Comparison of ENCODE assay signal across 8 cellular contexts in genomic region chr4:113958766-113959540, GRCh38. TPM values are rescaled to one million over a fixed set of nuclear protein-coding genes. Genes with fewer than 3 reads are reported as not detected.
DNase-seq lines count a peak whose midpoint lies in the region; ATAC-seq, FAIRE-seq and TF ChIP-seq lines count a peak whose summit lies in the region.

No MANE protein-coding gene starts in this region.

- H3K9me1 ChIP-seq in endothelial cell of umbilical vein (replicated peaks; ENCODE audit: control insufficient read depth, extremely low read depth, insufficient read depth, low read length): no peaks in the 10 kb centered on the region

- peak overlapping the region; percentile 95 for H3K9ac ChIP-seq in endothelial cell of umbilical vein (replicated peaks; ENCODE audit: extremely low read depth, insufficient read depth, low read length)
- no peak overlapping the region for H3K9ac ChIP-seq in rectal smooth muscle tissue (ENCODE audit: low read length)

- intact Hi-C loops in endothelial cell of umbilical vein (cut with micrococcal nuclease): loop anchor here (1.0 to 10.0 kb wide), 6 partner anchors 18 to 736 kb away; no protein-coding TSS in a partner anchor

- no peaks in the 10 kb centered on the region for H3K27me3 ChIP-seq in endothelial cell of umbilical vein (ENCODE audit: control insufficient read depth in 2 of 2, insufficient read depth in 2 of 2, low read length in 2 of 2)
- no peaks in the 10 kb centered on the region for H3K27me3 ChIP-seq in rectal smooth muscle tissue (ENCODE audit: control insufficient read depth, insufficient read depth, low read length)

- no peaks in the 10 kb centered on the region for H3K9me3 ChIP-seq in endothelial cell of umbilical vein (replicated peaks; ENCODE audit: control insufficient read depth, insufficient read depth, low read length)

- H3K4me1 ChIP-seq in endothelial cell of umbilical vein (ENCODE audit: control insufficient read depth, extremely low read depth, insufficient read depth, low read length) (peaks cover 69% of the 10 kb centered on the region), rectal smooth muscle tissue (ENCODE audit: control insufficient read depth, insufficient read depth, low read length) (peaks cover 15% of the 10 kb centered on the region)

- BruUV-seq in endothelial cell of umbilical vein (replicated peaks; lab: Mats Ljungman, UMichigan): TSS peak; percentile 88

- ATAC-seq in GM19351 (IDR thresholded peaks at IDR 0.05; ENCODE audit: unreplicated experiment) (peak; percentile 52), HG03039 (IDR thresholded peaks at IDR 0.05; ENCODE audit: unreplicated experiment) (no peak), HG03196 (IDR thresholded peaks at IDR 0.05; ENCODE audit: unreplicated experiment) (no peak)

- dilution Hi-C loops in endothelial cell of umbilical vein (cut with MboI; ENCODE audit: extremely low pct_ligation_motif_present, low sequenced_read_pairs): no loop called here

- peak; percentile 70 for TF ChIP-seq POLR2A in endothelial cell of umbilical vein (IDR thresholded peaks at IDR 0.05; ENCODE audit: low read depth, low read length)

- FAIRE-seq in endothelial cell of umbilical vein (lab: Jason Lieb, UNC): peak; percentile 70

- CTCF ChIA-PET in endothelial cell of umbilical vein (lab: Charles Lee): interaction anchor here (0.8 to 4.0 kb wide), 14 partner anchors 9 to 564 kb away, joined by 3 to 27 read pairs (median 7); partner anchors contain the start of gene ARSJ

- H3K4me3 ChIP-seq in endothelial cell of umbilical vein (replicated peaks in 1 of 3; ENCODE audit: insufficient read depth in 1 of 3, low read depth in 1 of 3, low read length in 3 of 3) (peak overlapping the region in 2 of 3 experiments; percentile 10 to 83), rectal smooth muscle tissue (ENCODE audit: low read length) (no peak overlapping the region)

- no peaks in the 10 kb centered on the region for H4K20me1 ChIP-seq in endothelial cell of umbilical vein (replicated peaks; ENCODE audit: control insufficient read depth, extremely low read depth, insufficient read depth, low read length)

- H3K4me2 ChIP-seq in endothelial cell of umbilical vein (ENCODE audit: insufficient read depth, low read length): peak overlapping the region; percentile 100

- H2AFZ ChIP-seq in endothelial cell of umbilical vein (ENCODE audit: low read depth, low read length): no peak overlapping the region

- TF ChIP-seq CTCF in endothelial cell of umbilical vein (IDR thresholded peaks at IDR 0.05; ENCODE audit: extremely low read depth in 1 of 2, insufficient read depth in 1 of 2, low read depth in 1 of 2, low read length in 2 of 2): no peak

- POLR2A ChIA-PET in endothelial cell of umbilical vein (lab: Charles Lee): interaction anchor here (0.8 to 2.9 kb wide), 5 partner anchors 8 to 491 kb away, joined by 3 to 16 read pairs (median 7); partner anchors contain the start of gene ARSJ

- H3K27ac ChIP-seq in endothelial cell of umbilical vein (ENCODE audit: insufficient read depth, low read depth, low read length) (peak overlapping the region; percentile 89), rectal smooth muscle tissue (ENCODE audit: low read depth, low read length) (peak overlapping the region; percentile 66)

- peaks cover 86% of the 10 kb centered on the region for H3K79me2 ChIP-seq in endothelial cell of umbilical vein (ENCODE audit: control insufficient read depth, insufficient read depth, low read length)

- H3K36me3 ChIP-seq in endothelial cell of umbilical vein (ENCODE audit: control insufficient read depth in 2 of 2, extremely low read depth in 1 of 2, insufficient read depth in 2 of 2, low read length in 2 of 2) (peaks cover 0 to 18% of the 10 kb centered on the region in 2 experiments), rectal smooth muscle tissue (ENCODE audit: control insufficient read depth, insufficient read depth, low read length) (no peaks in the 10 kb centered on the region)

- DNase-seq in NCI-H510A (lab: John Stamatoyannopoulos, UW) (peak; percentile 19), endothelial cell of umbilical vein (ENCODE audit: low read depth, low spot score) (peak; percentile 95)
- no peak for DNase-seq in activated CD8-positive, alpha-beta memory T cell treated with anti-CD3 and anti-CD28 coated beads for 24 hours
- no peak for DNase-seq in effector CD4-positive, alpha-beta T cell

TF ChIP-seq in endothelial cell of umbilical vein, 7 proteins besides CTCF, POLR2A, EP300 and RAD21:
- no peak for TF ChIP-seq EZH2 (IDR thresholded peaks at IDR 0.05; ENCODE audit: borderline replicate concordance, low read depth, low read length, severe bottlenecking)
- no peak for TF ChIP-seq GATA2 (IDR thresholded peaks at IDR 0.05; ENCODE audit: insufficient read depth, insufficient read length, low read depth, low read length)
- peak; percentile 64 for TF ChIP-seq POLR2AphosphoS5 (IDR thresholded peaks at IDR 0.05; ENCODE audit: insufficient read depth, low read depth, low read length)
- no peak for TF ChIP-seq MAX (IDR thresholded peaks at IDR 0.05; ENCODE audit: insufficient read depth, insufficient read length)
- TF ChIP-seq JUN (IDR thresholded peaks at IDR 0.05; ENCODE audit: borderline replicate concordance, insufficient read depth, insufficient read length, low read depth): peak; percentile 100
- TF ChIP-seq FOS (IDR thresholded peaks at IDR 0.05; ENCODE audit: borderline replicate concordance, insufficient read depth, low read length): peak; percentile 99
- TF ChIP-seq MYC (IDR thresholded peaks at IDR 0.05; ENCODE audit: low read depth, low read length): no peak
TF ChIP-seq in endothelial cell of umbilical vein: peak in this region for 3.

RNA-seq across cellular contexts. Expression of gene ARSJ, which starts 20.5 kb away (rescaled TPM):
- total RNA-seq in endothelial cell of umbilical vein: 44.0 and 50.0 TPM in 2 replicates
- polyA plus RNA-seq in endothelial cell of umbilical vein: 16.3 and 21.9 TPM in 2 replicates
- 21.2 and 22.9 TPM in 2 replicates for polyA plus RNA-seq in endothelial cell of umbilical vein (2011; cell fraction: cytosol; rRNA removed)
- 30.7 and 36.0 TPM in 2 replicates for polyA plus RNA-seq in endothelial cell of umbilical vein (2011; cell fraction: nucleus; rRNA removed)
- polyA plus RNA-seq in endothelial cell of umbilical vein (2012): 37.8 and 39.0 TPM in 2 replicates
- 45.1 and 46.4 TPM in 2 replicates for polyA minus RNA-seq in endothelial cell of umbilical vein
- 0.41 TPM for polyA minus RNA-seq in endothelial cell of umbilical vein (2011; cell fraction: cytosol; rRNA and poly(A)+ RNA removed)
- 120 and 128 TPM in 2 replicates for polyA minus RNA-seq in endothelial cell of umbilical vein (2011; cell fraction: nucleus; rRNA and poly(A)+ RNA removed)

Comparison
In these comparisons a context has a peak if more than half of its experiments do, and no peak if none do; other contexts are left out.
1. DNase-seq: peak in NCI-H510A (single experiment) and endothelial cell of umbilical vein (single experiment); none in activated CD8-positive, alpha-beta memory T cell treated with anti-CD3 and anti-CD28 coated beads for 24 hours (single experiment) and effector CD4-positive, alpha-beta T cell (single experiment).